In genomic region chr13:97224544-97225324, GRCh38 we compare ENCODE assay signal across 8 cellular contexts. TPM values are rescaled to one million over a fixed set of nuclear protein-coding genes. Genes with fewer than 3 reads are reported as not detected.
DNase-seq lines count a peak whose midpoint lies in the region; ATAC-seq and TF ChIP-seq lines count a peak whose summit lies in the region.

No MANE protein-coding gene starts in this region.

- H3K27ac Mint-ChIP-seq in central memory CD8-positive, alpha-beta T cell (ENCODE audit: low read depth) = peak overlapping the region; percentile 99
- no peak overlapping the region for H3K27ac Mint-ChIP-seq in H9

- intact Hi-C loops in PC-9 (cut with micrococcal nuclease; ENCODE audit: unreplicated experiment) = loop anchor here (2.0 to 10.0 kb wide), 3 partner anchors 47 to 340 kb away; no protein-coding TSS in a partner anchor

- peaks cover 47% of the 10 kb centered on the region for H3K4me1 Mint-ChIP-seq in central memory CD8-positive, alpha-beta T cell
- peaks cover 26 to 40% of the 10 kb centered on the region in 2 experiments for H3K4me1 Mint-ChIP-seq in H9

- no peaks in the 10 kb centered on the region for H3K9me3 Mint-ChIP-seq in central memory CD8-positive, alpha-beta T cell
- H3K9me3 Mint-ChIP-seq in H9 = peaks cover 0 to 4% of the 10 kb centered on the region in 2 experiments; a peak in 2 of 5 replicates

- peak overlapping the region; percentile 95 for H3K9ac ChIP-seq in mesenchymal stem cell (ENCODE audit: low read length)
- H3K9ac ChIP-seq in H9 (ENCODE audit: extremely low read depth, insufficient read length, low read length) = no peak overlapping the region

- H3K14ac ChIP-seq in mesenchymal stem cell (ENCODE audit: low read length in 2 of 2) (no peak overlapping the region), H9 (ENCODE audit: insufficient read depth, low read length) (no peak overlapping the region)

- H3K4me1 ChIP-seq in PC-9 (replicated peaks; ENCODE audit: insufficient read depth) = peaks cover 58% of the 10 kb centered on the region
- peaks cover 14% of the 10 kb centered on the region for H3K4me1 ChIP-seq in mesenchymal stem cell (ENCODE audit: control insufficient read depth, insufficient read depth, low read depth, low read length)
- H3K4me1 ChIP-seq in urinary bladder (ENCODE audit: insufficient read depth) = peaks cover 3% of the 10 kb centered on the region
- peaks cover 2% of the 10 kb centered on the region; the same call in 1 of the 2 replicates for H3K4me1 ChIP-seq in H9 (ENCODE audit: insufficient read depth, low read length)

- no peaks in the 10 kb centered on the region for H3K9me2 ChIP-seq in PC-9 (ENCODE audit: insufficient read depth)

- H2AK5ac ChIP-seq in mesenchymal stem cell (ENCODE audit: low read length, severe bottlenecking) = no peak overlapping the region
- H2AK5ac ChIP-seq in H9 (ENCODE audit: insufficient read length, low read length) = no peak overlapping the region

- H3K27me3 Mint-ChIP-seq in central memory CD8-positive, alpha-beta T cell = no peaks in the 10 kb centered on the region
- peaks cover 97% of the 10 kb centered on the region for H3K27me3 Mint-ChIP-seq in H9 (ENCODE audit: low read depth)

- no peak for TF ChIP-seq CTCF in PC-9 (conservative IDR thresholded peaks at IDR 0.05)
- TF ChIP-seq CTCF in H9 (conservative IDR thresholded peaks at IDR 0.05) = no peak

- H3K9me3 ChIP-seq in PC-9 (ENCODE audit: insufficient read depth, low read depth) (no peaks in the 10 kb centered on the region), mesenchymal stem cell (ENCODE audit: control insufficient read depth, low read length) (no peaks in the 10 kb centered on the region), H9 (ENCODE audit: control insufficient read depth, low read depth, low read length) (no peaks in the 10 kb centered on the region)

- no peak overlapping the region for H3K18ac ChIP-seq in mesenchymal stem cell (ENCODE audit: low read depth in 1 of 2, low read length in 2 of 2)
- H3K18ac ChIP-seq in H9 (ENCODE audit: insufficient read length, low read depth, low read length) = no peak overlapping the region

- H3K27me3 ChIP-seq in PC-9 (ENCODE audit: insufficient read depth, low read depth) (no peaks in the 10 kb centered on the region), mesenchymal stem cell (ENCODE audit: control insufficient read depth in 1 of 2, insufficient read depth in 1 of 2, low read length in 2 of 2) (no peaks in the 10 kb centered on the region), H9 (ENCODE audit: insufficient read depth, low read length) (peaks cover 47% of the 10 kb centered on the region)

- H3K36me3 ChIP-seq in PC-9 (ENCODE audit: low read depth) (peaks cover 51% of the 10 kb centered on the region), mesenchymal stem cell (ENCODE audit: control insufficient read depth in 1 of 2, insufficient read depth in 2 of 2, low read depth in 1 of 2, low read length in 2 of 2) (peaks cover 0 to 5% of the 10 kb centered on the region in 2 experiments), urinary bladder (ENCODE audit: insufficient read depth) (no peaks in the 10 kb centered on the region)

- peaks cover 42% of the 10 kb centered on the region for H4K20me1 ChIP-seq in PC-9 (ENCODE audit: insufficient read depth)
- no peaks in the 10 kb centered on the region for H4K20me1 ChIP-seq in H9 (ENCODE audit: control insufficient read depth, insufficient read depth, insufficient read length)

- DNase-seq in stimulated activated CD4-positive, alpha-beta T cell treated with anti-CD3 and anti-CD28 coated beads, Interleukin-15, amount 100 ng/mL, for 24 hours = peak; percentile 24
- no peak for DNase-seq in stimulated activated CD4-positive, alpha-beta T cell treated with anti-CD3 and anti-CD28 coated beads, Interleukin-4, amount 100 ng/mL, for 4 hours
- DNase-seq in PC-9 (peak; percentile 53 to 80), mesenchymal stem cell (peak; percentile 75), retina (no peak), H9 (no peak)
- DNase-seq in central memory CD8-positive, alpha-beta T cell (ENCODE audit: low spot score in 2 of 2) = peak in 1 of 2 donors; percentile 41

- H3K4ac ChIP-seq in mesenchymal stem cell (ENCODE audit: low read depth in 1 of 2, low read length in 2 of 2) (no peak overlapping the region), H9 (ENCODE audit: low read depth, low read length) (no peak overlapping the region)

- H2AFZ ChIP-seq in PC-9 = no peak overlapping the region
- H2AFZ ChIP-seq in mesenchymal stem cell (ENCODE audit: low read depth, low read length) = no peak overlapping the region
- no peak overlapping the region for H2AFZ ChIP-seq in H9 (ENCODE audit: low read length)

- H3T11ph ChIP-seq in H9 (ENCODE audit: low read length) = no peak overlapping the region

- H3K27ac ChIP-seq in PC-9 (peak overlapping the region; percentile 85), mesenchymal stem cell (ENCODE audit: low read length, poor library complexity, severe bottlenecking) (peak overlapping the region; percentile 97), urinary bladder (ENCODE audit: low read depth) (peak overlapping the region; percentile 74), H9 (ENCODE audit: insufficient read length, low read depth, low read length) (no peak overlapping the region)

- H2BK20ac ChIP-seq in H9 (ENCODE audit: low read depth, low read length, poor library complexity, severe bottlenecking) = no peak overlapping the region

- H3K56ac ChIP-seq in H9 (ENCODE audit: insufficient read length, low read depth, low read length) = no peak overlapping the region

- H3K79me1 ChIP-seq in mesenchymal stem cell (replicated peaks; ENCODE audit: low read length, poor library complexity, severe bottlenecking) = no peaks in the 10 kb centered on the region
- H3K79me1 ChIP-seq in H9 (ENCODE audit: insufficient read depth, low read depth, low read length, poor library complexity, severe bottlenecking) = no peaks in the 10 kb centered on the region

- 75% methylated on average over 2 of the region's 5 CpGs for WGBS in mesenchymal stem cell
- 6% methylated on average over 5 of the region's 5 CpGs for WGBS in urinary bladder
- WGBS in H9 (ENCODE audit: extremely low coverage, insufficient read length, low lambda C conversion rate) = no CpG with 5 or more reads among the region's 5 CpGs

- H3K4me2 ChIP-seq in PC-9 = peak overlapping the region; percentile 95
- H3K4me2 ChIP-seq in mesenchymal stem cell (ENCODE audit: low read length, poor library complexity, severe bottlenecking) = peak overlapping the region; percentile 80
- no peak overlapping the region for H3K4me2 ChIP-seq in H9 (ENCODE audit: insufficient read depth, insufficient read length, low read length)

- peak overlapping the region; percentile 81 for H3K4me3 ChIP-seq in PC-9
- peak overlapping the region in 1 of 2 experiments; percentile 87 for H3K4me3 ChIP-seq in mesenchymal stem cell (ENCODE audit: insufficient read depth in 1 of 2, low read depth in 1 of 2, low read length in 2 of 2)
- H3K4me3 ChIP-seq in urinary bladder (ENCODE audit: low read depth, low read length) = peak overlapping the region; percentile 92

- H3K23me2 ChIP-seq in H9 (ENCODE audit: insufficient read length, low read depth, low read length, poor library complexity, severe bottlenecking) = no peaks in the 10 kb centered on the region

- H2BK15ac ChIP-seq in mesenchymal stem cell (ENCODE audit: low read depth, poor library complexity, severe bottlenecking) (no peak overlapping the region), H9 (ENCODE audit: low read depth, low read length) (no peak overlapping the region)

- H3F3A ChIP-seq in PC-9 (ENCODE audit: insufficient read depth, low read depth) = peaks cover 53% of the 10 kb centered on the region

- H2BK12ac ChIP-seq in mesenchymal stem cell (ENCODE audit: low read length in 2 of 2) (no peak overlapping the region), H9 (ENCODE audit: insufficient read length, low read depth, low read length) (no peak overlapping the region)

- H3K79me2 ChIP-seq in PC-9 (ENCODE audit: low read depth) (peaks cover 83% of the 10 kb centered on the region), H9 (ENCODE audit: insufficient read depth, low read length) (no peaks in the 10 kb centered on the region)

- peak; percentile 30 for ATAC-seq in central memory CD8-positive, alpha-beta T cell (replicated peaks; ENCODE audit: extremely low read depth, poor library complexity, severe bottlenecking)

- H3K36me3 Mint-ChIP-seq in central memory CD8-positive, alpha-beta T cell (ENCODE audit: insufficient read depth) = peaks cover 14% of the 10 kb centered on the region
- H3K36me3 Mint-ChIP-seq in H9 (ENCODE audit: insufficient read depth in 1 of 3, low read depth in 3 of 3) = no peaks in the 10 kb centered on the region

- no peak overlapping the region for H2BK120ac ChIP-seq in mesenchymal stem cell (ENCODE audit: low read depth, low read length)
- H2BK120ac ChIP-seq in H9 (ENCODE audit: low read depth, low read length, poor library complexity, severe bottlenecking) = no peak overlapping the region

- H3K23ac ChIP-seq in mesenchymal stem cell (ENCODE audit: low read length in 2 of 2) = no peak overlapping the region
- no peak overlapping the region for H3K23ac ChIP-seq in H9 (ENCODE audit: insufficient read length, low read depth, low read length)

- peak overlapping the region; percentile 91 for H3K4me3 Mint-ChIP-seq in central memory CD8-positive, alpha-beta T cell
- H3K4me3 Mint-ChIP-seq in H9 = no peak overlapping the region

- POLR2A ChIA-PET in PC-9 (lab: Charles Lee; ENCODE audit: unreplicated experiment) = interaction anchor here (0.6 kb wide), 2 partner anchors 28 to 120 kb away, joined by 3 to 7 read pairs; no protein-coding TSS in a partner anchor

- no peak overlapping the region for H4K5ac ChIP-seq in H9 (ENCODE audit: insufficient read length, low read depth, low read length)

- H4K8ac ChIP-seq in mesenchymal stem cell (ENCODE audit: low read length) (no peak overlapping the region), H9 (replicated peaks; ENCODE audit: insufficient read length, low read depth, low read length) (no peak overlapping the region)

- no peak overlapping the region for H4K91ac ChIP-seq in mesenchymal stem cell (ENCODE audit: low read length)
- no peak overlapping the region for H4K91ac ChIP-seq in H9 (ENCODE audit: insufficient read length, low read depth, low read length)

- BruUV-seq in PC-9 (replicated peaks; lab: Mats Ljungman, UMichigan) = TSS peak; percentile 16

- H2BK5ac ChIP-seq in mesenchymal stem cell (ENCODE audit: low read depth, low read length, poor library complexity, severe bottlenecking) (no peak overlapping the region), H9 (ENCODE audit: insufficient read length, low read length) (no peak overlapping the region)

- CTCF ChIA-PET in PC-9 (lab: Charles Lee) = interaction anchor here (0.6 to 0.7 kb wide), 3 partner anchors 9 to 353 kb away, joined by 7 to 8 read pairs (median 8); no protein-coding TSS in a partner anchor

RNA-seq across cellular contexts. Expression of gene MBNL2, which starts 2.6 kb away (rescaled TPM):
- 57.7 and 91.3 TPM in 2 replicates for total RNA-seq in PC-9 (2021)
- polyA plus RNA-seq in mesenchymal stem cell (2013, experiment 1 of 2) = 41.7 TPM
- polyA plus RNA-seq in mesenchymal stem cell (2013, experiment 2 of 2) = 43.8 TPM
- 139 TPM for total RNA-seq in urinary bladder
- polyA plus RNA-seq in urinary bladder = 33.3 TPM
- total RNA-seq in H9 (2021) = 0.17 and 0.22 TPM in 2 replicates

Comparison
In these comparisons a context has a peak if more than half of its experiments do, and no peak if none do; other contexts are left out.
1. DNase-seq: peak in stimulated activated CD4-positive, alpha-beta T cell treated with anti-CD3 and anti-CD28 coated beads, Interleukin-15, amount 100 ng/mL, for 24 hours (single experiment), PC-9 (2 of 2) and mesenchymal stem cell (single experiment); none in stimulated activated CD4-positive, alpha-beta T cell treated with anti-CD3 and anti-CD28 coated beads, Interleukin-4, amount 100 ng/mL, for 4 hours (0 of 2), retina (single experiment) and H9 (single experiment).
2. RNA of gene MBNL2, which starts 2.6 kb away (total RNA-seq): 139 TPM in urinary bladder (single experiment) and 57.7 to 91.3 TPM in PC-9; 0.17 to 0.22 TPM in H9; every median in the first group is over 10 times any median in the second.